In genomic region chr2:57888463-57888862, GRCh38 we compare ENCODE assay signal across 24 cellular contexts.
A peak's percentile ranks its signal among the peaks of the same experiment; 100 is the strongest.
DNase-seq lines count a peak whose midpoint lies in the region; ATAC-seq, FAIRE-seq and TF ChIP-seq lines count a peak whose summit lies in the region.
"Had no signal": no experiment of that assay in that cellular context is flagged by ENCODE, and none has a peak within 500 bp of the region (broad histone marks: within the 10 kb centered on the region; RNA-seq: fewer than 3 reads in every experiment).

No MANE protein-coding gene starts in this region.

- H3K4me2 ChIP-seq in HCT116 (ENCODE audit: low read length) = no peak overlapping the region
- H3K4me2 ChIP-seq: BLaER1, SK-N-SH had no signal

- intact Hi-C loops in HCT116 (cut with micrococcal nuclease) = no loop called here
- intact Hi-C loops in activated CD8-positive, alpha-beta T cell treated with anti-CD3 and anti-CD28 coated beads for 36 hours (cut with micrococcal nuclease) = no loop called here

- peaks cover 0 to 1% of the 10 kb centered on the region in 2 experiments; a peak in 2 of 4 replicates for H3K4me1 ChIP-seq in HCT116 (ENCODE audit: control insufficient read depth in 1 of 2, insufficient read depth in 2 of 2, low read length in 2 of 2)
- H3K4me1 ChIP-seq: BLaER1 had no signal

- no peak overlapping the region for H3K27ac Mint-ChIP-seq in activated naive CD4-positive, alpha-beta T cell treated with anti-CD3 and anti-CD28 coated beads, Interleukin-2, amount 10 ng/mL, durations not matched to agents 7 days and 5 days
- H3K27ac Mint-ChIP-seq in activated CD8-positive, alpha-beta T cell treated with anti-CD3 and anti-CD28 coated beads for 36 hours = no peak overlapping the region
- H3K27ac Mint-ChIP-seq in stimulated activated memory B cell treated with anti-CD40 and anti-IgM and Interleukin-4, amounts not matched to agents 10 μg/mL and 1 μg/mL and 100 μg/mL, for 72 hours = peak overlapping the region; percentile 34
- H3K27ac Mint-ChIP-seq: CD4-positive, alpha-beta T cell had no signal

- RAD21 ChIA-PET in HCT116 (lab: Charles Lee; ENCODE audit: low non-redundant PET in 1 of 2, low total read pairs in 2 of 2, uncharacterized antibody in 2 of 2, unreplicated experiment in 2 of 2) = no interaction called here

- no peak overlapping the region for H3K27ac ChIP-seq in HCT116 (ENCODE audit: low read depth, low read length)
- H3K27ac ChIP-seq: BLaER1 had no signal

- POLR2A ChIA-PET in HCT116 (lab: Charles Lee) = no interaction called here
- POLR2A ChIA-PET in activated CD8-positive, alpha-beta T cell treated with anti-CD3 and anti-CD28 coated beads for 36 hours (lab: Charles Lee) = no interaction called here

- H3K27me3 ChIP-seq in HCT116 (ENCODE audit: insufficient read depth, low read length) = no peaks in the 10 kb centered on the region
- H3K27me3 ChIP-seq: BLaER1, MG63 had no signal

- no peak overlapping the region for H3K4me3 Mint-ChIP-seq in activated naive CD4-positive, alpha-beta T cell treated with anti-CD3 and anti-CD28 coated beads, Interleukin-2, amount 10 ng/mL, durations not matched to agents 7 days and 5 days
- H3K4me3 Mint-ChIP-seq in activated CD8-positive, alpha-beta T cell treated with anti-CD3 and anti-CD28 coated beads for 36 hours = no peak overlapping the region
- H3K4me3 Mint-ChIP-seq in stimulated activated memory B cell treated with anti-CD40 and anti-IgM and Interleukin-4, amounts not matched to agents 10 μg/mL and 1 μg/mL and 100 μg/mL, for 72 hours = no peak overlapping the region
- H3K4me3 Mint-ChIP-seq: CD4-positive, alpha-beta T cell had no signal

- no peaks in the 10 kb centered on the region for H3K9me2 ChIP-seq in HCT116 (ENCODE audit: insufficient read depth)
- H3K9me2 ChIP-seq: SK-N-SH had no signal

- H3K4me1 Mint-ChIP-seq in activated naive CD4-positive, alpha-beta T cell treated with anti-CD3 and anti-CD28 coated beads, Interleukin-2, amount 10 ng/mL, durations not matched to agents 7 days and 5 days = peaks cover 7% of the 10 kb centered on the region
- H3K4me1 Mint-ChIP-seq in activated CD8-positive, alpha-beta T cell treated with anti-CD3 and anti-CD28 coated beads for 36 hours (ENCODE audit: low read depth) = peaks cover 8% of the 10 kb centered on the region
- H3K4me1 Mint-ChIP-seq in stimulated activated memory B cell treated with anti-CD40 and anti-IgM and Interleukin-4, amounts not matched to agents 10 μg/mL and 1 μg/mL and 100 μg/mL, for 72 hours = peaks cover 39% of the 10 kb centered on the region

- no peak overlapping the region for H3K4me3 ChIP-seq in HCT116 (replicated peaks in 1 of 2; ENCODE audit: low read depth in 1 of 2, low read length in 2 of 2)
- H3K4me3 ChIP-seq: BLaER1, MG63 had no signal

- H3K9ac ChIP-seq in HCT116 (ENCODE audit: low read length) = no peak overlapping the region
- H3K9ac ChIP-seq: BLaER1, SK-N-SH had no signal

- TF ChIP-seq CTCF in HCT116 (IDR thresholded peaks at IDR 0.05 in 2 of 3, conservative IDR thresholded peaks at IDR 0.05 in 1 of 3; ENCODE audit: borderline replicate concordance in 1 of 3, insufficient read depth in 1 of 3, low read depth in 2 of 3, low read length in 2 of 3) = no peak
- TF ChIP-seq CTCF in activated CD8-positive, alpha-beta T cell treated with anti-CD3 and anti-CD28 coated beads for 36 hours (IDR thresholded peaks at IDR 0.05) = no peak

- H3K36me3 ChIP-seq in HCT116 (ENCODE audit: control insufficient read depth in 1 of 2, insufficient read depth in 2 of 2, low read length in 2 of 2) = no peaks in the 10 kb centered on the region
- H3K36me3 ChIP-seq: BLaER1, MG63 had no signal

- H3K27me3 Mint-ChIP-seq in activated naive CD4-positive, alpha-beta T cell treated with anti-CD3 and anti-CD28 coated beads, Interleukin-2, amount 10 ng/mL, durations not matched to agents 7 days and 5 days = no peaks in the 10 kb centered on the region
- peaks cover 2% of the 10 kb centered on the region for H3K27me3 Mint-ChIP-seq in activated CD8-positive, alpha-beta T cell treated with anti-CD3 and anti-CD28 coated beads for 36 hours
- no peaks in the 10 kb centered on the region for H3K27me3 Mint-ChIP-seq in stimulated activated memory B cell treated with anti-CD40 and anti-IgM and Interleukin-4, amounts not matched to agents 10 μg/mL and 1 μg/mL and 100 μg/mL, for 72 hours
- H3K27me3 Mint-ChIP-seq: CD4-positive, alpha-beta T cell had no signal

- no peaks in the 10 kb centered on the region for H3K9me3 Mint-ChIP-seq in activated naive CD4-positive, alpha-beta T cell treated with anti-CD3 and anti-CD28 coated beads, Interleukin-2, amount 10 ng/mL, durations not matched to agents 7 days and 5 days
- H3K9me3 Mint-ChIP-seq in activated CD8-positive, alpha-beta T cell treated with anti-CD3 and anti-CD28 coated beads for 36 hours = no peaks in the 10 kb centered on the region
- no peaks in the 10 kb centered on the region for H3K9me3 Mint-ChIP-seq in stimulated activated memory B cell treated with anti-CD40 and anti-IgM and Interleukin-4, amounts not matched to agents 10 μg/mL and 1 μg/mL and 100 μg/mL, for 72 hours
- H3K9me3 Mint-ChIP-seq: CD4-positive, alpha-beta T cell had no signal

- TF ChIP-seq RAD21 in HCT116 (IDR thresholded peaks at IDR 0.05; ENCODE audit: low read depth) = no peak

- H4K20me1 ChIP-seq in HCT116 (ENCODE audit: insufficient read depth) = no peaks in the 10 kb centered on the region
- H4K20me1 ChIP-seq: BLaER1 had no signal

- no peaks in the 10 kb centered on the region for H3K9me3 ChIP-seq in HCT116 (ENCODE audit: control insufficient read depth in 1 of 2, insufficient read depth in 1 of 2, low read depth in 1 of 2, low read length in 2 of 2)
- H3K9me3 ChIP-seq: BLaER1, MG63, SK-N-SH had no signal

- CTCF ChIA-PET in activated naive CD4-positive, alpha-beta T cell treated with anti-CD3 and anti-CD28 coated beads, Interleukin-2, amount 10 ng/mL, durations not matched to agents 7 days and 5 days (lab: Charles Lee) = interaction anchor here (1.3 kb wide), 1 partner anchor 17 kb away, joined by 3 read pairs; no protein-coding TSS in a partner anchor
- CTCF ChIA-PET in HCT116 (lab: Charles Lee) = no interaction called here
- CTCF ChIA-PET in activated CD8-positive, alpha-beta T cell treated with anti-CD3 and anti-CD28 coated beads for 36 hours (lab: Charles Lee) = no interaction called here

- TF ChIP-seq POLR2A in HCT116 (IDR thresholded peaks at IDR 0.05; ENCODE audit: borderline replicate concordance, extremely low read depth, insufficient read depth, insufficient read length) = no peak

- no peaks in the 10 kb centered on the region for H3K36me3 Mint-ChIP-seq in activated naive CD4-positive, alpha-beta T cell treated with anti-CD3 and anti-CD28 coated beads, Interleukin-2, amount 10 ng/mL, durations not matched to agents 7 days and 5 days
- no peaks in the 10 kb centered on the region for H3K36me3 Mint-ChIP-seq in activated CD8-positive, alpha-beta T cell treated with anti-CD3 and anti-CD28 coated beads for 36 hours (ENCODE audit: low read depth)
- H3K36me3 Mint-ChIP-seq in stimulated activated memory B cell treated with anti-CD40 and anti-IgM and Interleukin-4, amounts not matched to agents 10 μg/mL and 1 μg/mL and 100 μg/mL, for 72 hours = no peaks in the 10 kb centered on the region

- FAIRE-seq in GM19239 (lab: Jason Lieb, UNC) = no peak
- FAIRE-seq: A204.1, D721Med, G401.6 had no signal

- DNase-seq in activated naive CD4-positive, alpha-beta T cell treated with anti-CD3 and anti-CD28 coated beads, Interleukin-2, amount 10 ng/mL, durations not matched to agents 7 days and 5 days = peak; percentile 23
- DNase-seq in activated naive CD4-positive, alpha-beta T cell (lab: John Stamatoyannopoulos, UW) = no peak
- DNase-seq in HCT116 (ENCODE audit: low read depth, low spot score) = no peak
- no peak for DNase-seq in activated CD8-positive, alpha-beta T cell treated with anti-CD3 and anti-CD28 coated beads for 36 hours
- no peak for DNase-seq in GM19239 (ENCODE audit: insufficient read length, low spot score)
- DNase-seq: CD4-positive, alpha-beta T cell; DMS53; GOT3; HCEC 1CT; KG1; MG63; NCI-H1105 treated with DMSO at 0.1 percent for 48 hours; NCI-H146; NCI-H1930; NCI-H446; NCI-H524 treated with DMSO at 0.1 percent for 48 hours; SK-N-SH; SW 1271 had no signal

- H3K79me2 ChIP-seq in HCT116 (ENCODE audit: insufficient read depth, low read length) = no peaks in the 10 kb centered on the region

- peak overlapping the region; percentile 16 for H2AFZ ChIP-seq in HCT116 (ENCODE audit: low read depth, low read length, poor library complexity, severe bottlenecking)

- BruUV-seq in HCT116 (replicated peaks; lab: Mats Ljungman, UMichigan) = no TSS peak

- ATAC-seq in HCT116 = no peak
- ATAC-seq in activated CD8-positive, alpha-beta T cell treated with anti-CD3 and anti-CD28 coated beads for 36 hours = peak; percentile 37
- no peak for ATAC-seq in stimulated activated memory B cell treated with anti-CD40 and anti-IgM and Interleukin-4, amounts not matched to agents 10 μg/mL and 1 μg/mL and 100 μg/mL, for 72 hours
- no peak for ATAC-seq in GM21526 (IDR thresholded peaks at IDR 0.05; ENCODE audit: low FRiP score, unreplicated experiment)

TF ChIP-seq in HCT116, 20 proteins besides CTCF, POLR2A, EP300 and RAD21 (continues in another document):
- TF ChIP-seq TCF7L2 (IDR thresholded peaks at IDR 0.05; ENCODE audit: borderline replicate concordance, extremely low read depth, insufficient read depth, insufficient read length) (no peak), REST (IDR thresholded peaks at IDR 0.05; ENCODE audit: low read depth) (no peak), FOSL1 (IDR thresholded peaks at IDR 0.05; ENCODE audit: low read depth) (no peak)
